In the genomic region with DNA sequence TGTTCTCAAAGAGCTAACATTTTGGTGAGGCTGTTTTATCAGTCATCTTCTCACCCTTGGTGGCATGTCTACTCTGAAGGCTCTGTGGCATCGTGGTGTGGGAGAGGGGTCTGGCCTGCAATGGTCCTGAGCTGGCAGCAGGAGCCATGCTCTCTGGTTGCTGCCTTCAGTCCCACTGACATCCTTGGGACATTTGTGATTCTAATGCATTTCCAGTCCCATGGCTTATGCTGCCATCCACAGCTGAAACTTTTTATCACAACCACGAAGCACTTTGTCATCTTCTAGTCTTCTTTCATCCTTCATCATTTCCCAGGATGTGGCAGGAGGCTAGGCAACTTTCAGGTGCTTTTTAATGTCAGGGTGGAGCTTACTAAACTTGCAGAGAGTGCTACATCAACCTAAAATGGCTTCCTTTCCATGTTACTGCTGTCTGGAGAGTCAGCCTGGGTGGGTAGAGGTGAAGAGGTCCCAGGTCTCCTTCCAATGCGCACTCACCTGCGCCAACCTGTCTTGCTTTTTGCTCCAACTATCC, we compare ENCODE assay signal across 1 cellular context.
TF ChIP-seq lines count a peak whose summit lies in the region.

No MANE protein-coding gene starts in this region.

TF ChIP-seq in GM12878, 131 proteins besides CTCF, POLR2A, EP300 and RAD21:
- no peak for TF ChIP-seq ZNF687 (IDR thresholded peaks at IDR 0.05)
- TF ChIP-seq SPI1 (IDR thresholded peaks at IDR 0.05; ENCODE audit: borderline replicate concordance, insufficient read depth, low read depth, low read length), result no peak
- no peak for TF ChIP-seq RELB (IDR thresholded peaks at IDR 0.05; ENCODE audit: low read depth)
- TF ChIP-seq HDGF (IDR thresholded peaks at IDR 0.05), result no peak
- TF ChIP-seq ESRRA (IDR thresholded peaks at IDR 0.05; ENCODE audit: low read length), result no peak
- TF ChIP-seq KLF5 (IDR thresholded peaks at IDR 0.05; ENCODE audit: partially characterized antibody), result no peak
- TF ChIP-seq PAX5 (IDR thresholded peaks at IDR 0.05; ENCODE audit: borderline replicate concordance, low read depth, low read length), result no peak
- no peak for TF ChIP-seq POU2F2 (IDR thresholded peaks at IDR 0.05; ENCODE audit: borderline replicate concordance, low read depth, low read length)
